ENCODE assay signal across 13 cellular contexts in the genomic region with DNA sequence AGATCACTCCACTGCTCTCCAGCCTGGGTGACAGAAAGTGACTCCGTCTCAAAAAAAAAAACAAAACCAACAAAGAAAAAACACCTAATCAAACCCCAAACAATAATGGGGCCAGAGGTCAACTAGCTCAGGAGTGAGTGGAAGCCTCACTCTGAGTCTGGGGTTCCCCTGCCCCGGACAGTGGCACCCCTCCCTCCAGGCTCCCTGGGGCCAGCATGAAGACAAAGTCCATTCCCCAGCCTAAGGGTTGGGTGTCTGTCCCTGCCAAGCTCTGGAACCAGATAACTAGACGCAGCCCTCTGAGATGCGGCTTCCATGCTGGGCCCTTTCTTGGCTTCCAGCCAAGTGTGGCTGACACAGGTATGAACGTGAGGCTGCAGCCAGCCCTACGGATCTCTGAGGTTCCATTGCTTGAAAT. TPM values are rescaled to one million over a fixed set of nuclear protein-coding genes. Genes with fewer than 3 reads are reported as not detected.
A peak's percentile ranks its signal among the peaks of the same experiment; 100 is the strongest.
DNase-seq lines count a peak whose midpoint lies in the region; ATAC-seq lines count a peak whose summit lies in the region.
"Had no signal": no experiment of that assay in that cellular context is flagged by ENCODE, and none has a peak within 500 bp of the region (broad histone marks: within the 10 kb centered on the region; RNA-seq: fewer than 3 reads in every experiment).

No MANE protein-coding gene starts in this region.

- no peak overlapping the region for H3K4me3 Mint-ChIP-seq in activated T-cell treated with anti-CD3 and anti-CD28 coated beads, Interleukin-2, amount 50 U/mL, for 24 hours
- H3K4me3 Mint-ChIP-seq: activated naive CD8-positive, alpha-beta T cell had no signal

- DNase-seq in activated T-cell treated with anti-CD3 and anti-CD28 coated beads, Interleukin-2, amount 50 U/mL, for 24 hours = peak; percentile 41
- DNase-seq in activated T-cell treated with anti-CD3 and anti-CD28 coated beads for 4 hours (no peak), NCI-H2171 treated with DMSO at 0.1 percent for 48 hours (lab: John Stamatoyannopoulos, UW) (peak; percentile 37), cerebellum (ENCODE audit: low spot score) (peak; percentile 66), Kasumi-1 (lab: John Stamatoyannopoulos, UW) (no peak)
- DNase-seq in stimulated activated naive CD4-positive, alpha-beta T cell treated with Interleukin-2 at 50 U/mL for 16 hours (lab: John Stamatoyannopoulos, UW) = peak; percentile 10

- H3K27me3 Mint-ChIP-seq in activated T-cell treated with anti-CD3 and anti-CD28 coated beads, Interleukin-2, amount 50 U/mL, for 24 hours = no peaks in the 10 kb centered on the region
- H3K27me3 Mint-ChIP-seq: activated naive CD8-positive, alpha-beta T cell; IgD-negative memory B cell had no signal

- ATAC-seq in HG03439 (IDR thresholded peaks at IDR 0.05; ENCODE audit: unreplicated experiment) = no peak
- ATAC-seq in HG02870 (IDR thresholded peaks at IDR 0.05; ENCODE audit: unreplicated experiment) = no peak

- no peaks in the 10 kb centered on the region for H3K9me3 Mint-ChIP-seq in activated T-cell treated with anti-CD3 and anti-CD28 coated beads, Interleukin-2, amount 50 U/mL, for 24 hours
- H3K9me3 Mint-ChIP-seq: IgD-negative memory B cell had no signal

- peaks cover 43% of the 10 kb centered on the region for H3K36me3 Mint-ChIP-seq in activated T-cell treated with anti-CD3 and anti-CD28 coated beads, Interleukin-2, amount 50 U/mL, for 24 hours (ENCODE audit: low read depth)
- H3K36me3 Mint-ChIP-seq: activated naive CD8-positive, alpha-beta T cell; IgD-negative memory B cell had no signal

- peaks cover 16% of the 10 kb centered on the region for H3K4me1 Mint-ChIP-seq in activated T-cell treated with anti-CD3 and anti-CD28 coated beads, Interleukin-2, amount 50 U/mL, for 24 hours (ENCODE audit: low read depth)

- no peak overlapping the region for H3K27ac Mint-ChIP-seq in activated T-cell treated with anti-CD3 and anti-CD28 coated beads, Interleukin-2, amount 50 U/mL, for 24 hours
- H3K27ac Mint-ChIP-seq: activated naive CD8-positive, alpha-beta T cell; IgD-negative memory B cell had no signal

RNA-seq across cellular contexts. Expression of gene FUOM, which starts 1.7 kb away (rescaled TPM):
- 2.6 TPM for total RNA-seq in cerebellum

RNA-seq across cellular contexts. Expression of gene PRAP1, which starts 12.4 kb away (rescaled TPM):
- total RNA-seq in cerebellum = not detected
- total RNA-seq: dermis microvascular lymphatic vessel endothelial cell, right atrium auricular region had no signal

RNA-seq across cellular contexts. Expression of gene ECHS1, which starts 13.6 kb away (rescaled TPM):
- 23.7 TPM for total RNA-seq in cerebellum

RNA-seq across cellular contexts. Expression of gene PAOX, which starts 19.5 kb away (rescaled TPM):
- 7.1 TPM for total RNA-seq in cerebellum

RNA-seq across cellular contexts. Expression of gene CALY, which starts 22.9 kb away (rescaled TPM):
- total RNA-seq in cerebellum = 6.6 TPM
- total RNA-seq: dermis microvascular lymphatic vessel endothelial cell, lung had no signal

Comparison
In these comparisons a context has a peak if more than half of its experiments do, and no peak if none do; other contexts are left out.
1. DNase-seq: peak in activated T-cell treated with anti-CD3 and anti-CD28 coated beads, Interleukin-2, amount 50 U/mL, for 24 hours (single experiment), NCI-H2171 treated with DMSO at 0.1 percent for 48 hours (single experiment), cerebellum (single experiment) and stimulated activated naive CD4-positive, alpha-beta T cell treated with Interleukin-2 at 50 U/mL for 16 hours (single experiment); none in activated T-cell treated with anti-CD3 and anti-CD28 coated beads for 4 hours (single experiment) and Kasumi-1 (0 of 2).